ENCODE assay signal across 1 cellular context in the genomic region with DNA sequence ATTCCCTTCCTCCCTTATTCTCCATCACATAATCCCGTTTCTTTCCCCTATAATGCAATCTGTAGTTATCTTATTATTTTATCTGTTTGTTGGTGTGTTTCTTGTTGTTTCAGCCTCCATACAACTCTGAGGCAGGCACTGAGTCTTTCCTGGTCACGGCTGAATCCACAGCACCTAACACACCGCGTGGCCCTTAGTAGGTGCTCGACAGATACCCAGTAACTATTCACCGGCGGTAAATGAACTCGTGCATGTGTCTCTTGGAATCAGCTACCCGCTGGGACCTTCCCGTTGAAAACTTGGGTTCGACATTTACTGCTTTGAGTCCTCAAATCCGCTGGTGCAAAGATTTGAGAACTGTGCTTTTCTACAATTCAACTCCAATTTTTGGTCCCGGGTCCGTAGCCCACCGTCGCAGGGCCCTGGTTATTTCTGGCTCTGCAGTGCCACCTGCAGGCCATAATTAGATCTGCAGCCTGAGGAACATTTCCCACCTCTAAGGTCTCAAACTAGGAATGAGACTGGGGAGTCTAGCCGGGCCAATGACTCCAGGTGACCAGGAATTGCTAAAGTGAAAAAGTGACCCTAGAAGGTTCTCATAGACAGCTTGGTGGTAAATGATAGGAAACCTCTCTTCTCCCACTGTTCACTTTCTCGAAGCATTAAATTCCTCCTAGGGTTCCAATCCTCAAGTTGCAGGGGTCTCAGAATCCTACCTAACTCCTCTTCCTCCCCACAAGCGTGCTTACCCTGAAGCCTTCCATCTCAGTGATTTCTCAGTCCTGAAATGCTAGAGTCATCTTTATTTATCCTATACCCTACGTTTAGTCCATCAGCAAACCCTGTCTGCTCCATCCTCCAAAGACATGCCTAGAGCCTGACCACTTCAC.
TF ChIP-seq lines count a peak whose summit lies in the region.

No MANE protein-coding gene starts in this region.

TF ChIP-seq in HepG2, 621 proteins besides CTCF, POLR2A, EP300 and RAD21 (continued from another document):
- TF ChIP-seq HMG20A (CRISPR knock-in tag; IDR thresholded peaks at IDR 0.05; ENCODE audit: borderline replicate concordance) (0 out of 2 replicates have a peak, but pooled peaks have one; percentile 14), FOXA3 (CRISPR knock-in tag; IDR thresholded peaks at IDR 0.05) (no peak), HNF1B (CRISPR knock-in tag; IDR thresholded peaks at IDR 0.05) (peak; percentile 54; the same call in 1 of the 2 replicates), ZNF567 (CRISPR knock-in tag; IDR thresholded peaks at IDR 0.05; ENCODE audit: borderline replicate concordance) (no peak), ZSCAN9 (CRISPR knock-in tag; IDR thresholded peaks at IDR 0.05; ENCODE audit: borderline replicate concordance) (no peak), KDM3A (CRISPR knock-in tag; IDR thresholded peaks at IDR 0.05; ENCODE audit: low read depth) (0 out of 2 replicates have a peak, but pooled peaks have one; percentile 45), BATF2 (CRISPR knock-in tag; IDR thresholded peaks at IDR 0.05) (no peak), RFX5 (IDR thresholded peaks at IDR 0.05; ENCODE audit: low read depth, low read length) (no peak), POGK (CRISPR knock-in tag; conservative IDR thresholded peaks at IDR 0.05) (no peak), GATAD2A (CRISPR knock-in tag; IDR thresholded peaks at IDR 0.05) (peak; percentile 24; the same call in 1 of the 2 replicates), ZNF513 (CRISPR knock-in tag; conservative IDR thresholded peaks at IDR 0.05) (no peak), ZKSCAN1 (IDR thresholded peaks at IDR 0.05; ENCODE audit: low read length) (peak; percentile 71), YEATS2 (CRISPR knock-in tag; IDR thresholded peaks at IDR 0.05; ENCODE audit: borderline replicate concordance) (no peak), TP53 (CRISPR knock-in tag; conservative IDR thresholded peaks at IDR 0.05) (no peak), ZFAT (CRISPR knock-in tag; conservative IDR thresholded peaks at IDR 0.05) (no peak), RFX1 (IDR thresholded peaks at IDR 0.05) (no peak), RFXANK (CRISPR knock-in tag; IDR thresholded peaks at IDR 0.05) (no peak)
- TF ChIP-seq, protein P1, sequence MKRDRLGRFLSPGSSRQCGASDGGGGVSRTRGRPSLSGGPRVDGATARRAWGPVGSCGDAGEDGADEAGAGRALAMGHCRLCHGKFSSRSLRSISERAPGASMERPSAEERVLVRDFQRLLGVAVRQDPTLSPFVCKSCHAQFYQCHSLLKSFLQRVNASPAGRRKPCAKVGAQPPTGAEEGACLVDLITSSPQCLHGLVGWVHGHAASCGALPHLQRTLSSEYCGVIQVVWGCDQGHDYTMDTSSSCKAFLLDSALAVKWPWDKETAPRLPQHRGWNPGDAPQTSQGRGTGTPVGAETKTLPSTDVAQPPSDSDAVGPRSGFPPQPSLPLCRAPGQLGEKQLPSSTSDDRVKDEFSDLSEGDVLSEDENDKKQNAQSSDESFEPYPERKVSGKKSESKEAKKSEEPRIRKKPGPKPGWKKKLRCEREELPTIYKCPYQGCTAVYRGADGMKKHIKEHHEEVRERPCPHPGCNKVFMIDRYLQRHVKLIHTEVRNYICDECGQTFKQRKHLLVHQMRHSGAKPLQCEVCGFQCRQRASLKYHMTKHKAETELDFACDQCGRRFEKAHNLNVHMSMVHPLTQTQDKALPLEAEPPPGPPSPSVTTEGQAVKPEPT (CRISPR knock-in tag; IDR thresholded peaks at IDR 0.05; ENCODE audit: low read depth): no peak
- TF ChIP-seq, protein P2, sequence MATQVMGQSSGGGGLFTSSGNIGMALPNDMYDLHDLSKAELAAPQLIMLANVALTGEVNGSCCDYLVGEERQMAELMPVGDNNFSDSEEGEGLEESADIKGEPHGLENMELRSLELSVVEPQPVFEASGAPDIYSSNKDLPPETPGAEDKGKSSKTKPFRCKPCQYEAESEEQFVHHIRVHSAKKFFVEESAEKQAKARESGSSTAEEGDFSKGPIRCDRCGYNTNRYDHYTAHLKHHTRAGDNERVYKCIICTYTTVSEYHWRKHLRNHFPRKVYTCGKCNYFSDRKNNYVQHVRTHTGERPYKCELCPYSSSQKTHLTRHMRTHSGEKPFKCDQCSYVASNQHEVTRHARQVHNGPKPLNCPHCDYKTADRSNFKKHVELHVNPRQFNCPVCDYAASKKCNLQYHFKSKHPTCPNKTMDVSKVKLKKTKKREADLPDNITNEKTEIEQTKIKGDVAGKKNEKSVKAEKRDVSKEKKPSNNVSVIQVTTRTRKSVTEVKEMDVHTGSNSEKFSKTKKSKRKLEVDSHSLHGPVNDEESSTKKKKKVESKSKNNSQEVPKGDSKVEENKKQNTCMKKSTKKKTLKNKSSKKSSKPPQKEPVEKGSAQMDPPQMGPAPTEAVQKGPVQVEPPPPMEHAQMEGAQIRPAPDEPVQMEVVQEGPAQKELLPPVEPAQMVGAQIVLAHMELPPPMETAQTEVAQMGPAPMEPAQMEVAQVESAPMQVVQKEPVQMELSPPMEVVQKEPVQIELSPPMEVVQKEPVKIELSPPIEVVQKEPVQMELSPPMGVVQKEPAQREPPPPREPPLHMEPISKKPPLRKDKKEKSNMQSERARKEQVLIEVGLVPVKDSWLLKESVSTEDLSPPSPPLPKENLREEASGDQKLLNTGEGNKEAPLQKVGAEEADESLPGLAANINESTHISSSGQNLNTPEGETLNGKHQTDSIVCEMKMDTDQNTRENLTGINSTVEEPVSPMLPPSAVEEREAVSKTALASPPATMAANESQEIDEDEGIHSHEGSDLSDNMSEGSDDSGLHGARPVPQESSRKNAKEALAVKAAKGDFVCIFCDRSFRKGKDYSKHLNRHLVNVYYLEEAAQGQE (IDR thresholded peaks at IDR 0.05; ENCODE audit: borderline replicate concordance in 1 of 2, low read depth in 1 of 2, low read length in 2 of 2): no peak
